11 cellular contexts compared by ENCODE assay signal in genomic region chr3:59406943-59407342, GRCh38.
DNase-seq lines count a peak whose midpoint lies in the region; ATAC-seq and TF ChIP-seq lines count a peak whose summit lies in the region.
"Had no signal": no experiment of that assay in that cellular context is flagged by ENCODE, and none has a peak within 500 bp of the region (broad histone marks: within the 10 kb centered on the region; RNA-seq: fewer than 3 reads in every experiment).

No MANE protein-coding gene starts in this region.

- no peak for DNase-seq in activated naive CD4-positive, alpha-beta T cell treated with anti-CD3 and anti-CD28 coated beads, Interleukin-2, amount 10 ng/mL, durations not matched to agents 7 days and 5 days
- DNase-seq in activated naive CD4-positive, alpha-beta T cell (lab: John Stamatoyannopoulos, UW), result no peak
- no peak for DNase-seq in SK-N-DZ (ENCODE audit: low spot score)
- DNase-seq in HCEC 1CT, result no peak
- no peak for DNase-seq in spleen
- no peak for DNase-seq in CD8-positive, alpha-beta T cell
- DNase-seq: NCI-H446 had no signal

- no peak overlapping the region for H3K27ac ChIP-seq in spleen
- H3K27ac ChIP-seq in CD8-positive, alpha-beta T cell (ENCODE audit: low read depth, low read length), result no peak overlapping the region
- H3K27ac ChIP-seq: gastroesophageal sphincter, skin epidermis had no signal

- H3K27me3 Mint-ChIP-seq in activated naive CD4-positive, alpha-beta T cell treated with anti-CD3 and anti-CD28 coated beads, Interleukin-2, amount 10 ng/mL, durations not matched to agents 7 days and 5 days, result peaks cover 4% of the 10 kb centered on the region
- H3K27me3 Mint-ChIP-seq in CD8-positive, alpha-beta T cell (ENCODE audit: low read depth), result no peaks in the 10 kb centered on the region

- POLR2A ChIA-PET in CD8-positive, alpha-beta T cell (lab: Charles Lee), result no interaction called here

- peaks cover 19% of the 10 kb centered on the region for H3K4me1 Mint-ChIP-seq in activated naive CD4-positive, alpha-beta T cell treated with anti-CD3 and anti-CD28 coated beads, Interleukin-2, amount 10 ng/mL, durations not matched to agents 7 days and 5 days
- H3K4me1 Mint-ChIP-seq in CD8-positive, alpha-beta T cell (ENCODE audit: low read depth), result peaks cover 23% of the 10 kb centered on the region

- peak overlapping the region; percentile 24 for H3K27ac Mint-ChIP-seq in activated naive CD4-positive, alpha-beta T cell treated with anti-CD3 and anti-CD28 coated beads, Interleukin-2, amount 10 ng/mL, durations not matched to agents 7 days and 5 days
- no peak overlapping the region for H3K27ac Mint-ChIP-seq in CD8-positive, alpha-beta T cell

- peaks cover 4% of the 10 kb centered on the region for H3K9me3 Mint-ChIP-seq in activated naive CD4-positive, alpha-beta T cell treated with anti-CD3 and anti-CD28 coated beads, Interleukin-2, amount 10 ng/mL, durations not matched to agents 7 days and 5 days
- H3K9me3 Mint-ChIP-seq in CD8-positive, alpha-beta T cell, result no peaks in the 10 kb centered on the region

- no peak overlapping the region for H3K4me3 ChIP-seq in spleen
- H3K4me3 ChIP-seq in CD8-positive, alpha-beta T cell (ENCODE audit: low read depth, low read length), result no peak overlapping the region
- H3K4me3 ChIP-seq: gastroesophageal sphincter, skin epidermis had no signal

- H3K36me3 ChIP-seq in spleen, result no peaks in the 10 kb centered on the region
- no peaks in the 10 kb centered on the region for H3K36me3 ChIP-seq in CD8-positive, alpha-beta T cell (ENCODE audit: insufficient read depth, low read length)
- H3K36me3 ChIP-seq: gastroesophageal sphincter had no signal

- intact Hi-C loops in spleen (cut with DNase I; ENCODE audit: low total_unique reads), result no loop called here
- intact Hi-C loops in CD8-positive, alpha-beta T cell (cut with DNase I, micrococcal nuclease), result no loop called here

- TF ChIP-seq POLR2A in spleen (IDR thresholded peaks at IDR 0.05), result no peak

- no peaks in the 10 kb centered on the region for H3K36me3 Mint-ChIP-seq in activated naive CD4-positive, alpha-beta T cell treated with anti-CD3 and anti-CD28 coated beads, Interleukin-2, amount 10 ng/mL, durations not matched to agents 7 days and 5 days
- H3K36me3 Mint-ChIP-seq in CD8-positive, alpha-beta T cell, result no peaks in the 10 kb centered on the region

- no peaks in the 10 kb centered on the region for H3K4me1 ChIP-seq in spleen
- H3K4me1 ChIP-seq in CD8-positive, alpha-beta T cell (ENCODE audit: insufficient read depth, low read length), result peaks cover 3% of the 10 kb centered on the region
- H3K4me1 ChIP-seq: gastroesophageal sphincter had no signal

- H3K9me3 ChIP-seq in spleen, result no peaks in the 10 kb centered on the region
- no peaks in the 10 kb centered on the region for H3K9me3 ChIP-seq in CD8-positive, alpha-beta T cell (ENCODE audit: low read length)
- H3K9me3 ChIP-seq: gastroesophageal sphincter had no signal

- no peak for TF ChIP-seq CTCF in spleen (IDR thresholded peaks at IDR 0.05 in 8 of 11, conservative IDR thresholded peaks at IDR 0.05 in 3 of 11)
- no peak for TF ChIP-seq CTCF in CD8-positive, alpha-beta T cell (IDR thresholded peaks at IDR 0.05)

- CTCF ChIA-PET in activated naive CD4-positive, alpha-beta T cell treated with anti-CD3 and anti-CD28 coated beads, Interleukin-2, amount 10 ng/mL, durations not matched to agents 7 days and 5 days (lab: Charles Lee), result interaction anchor here (1.0 kb wide), 1 partner anchor 11 kb away, joined by 3 read pairs; no protein-coding TSS in a partner anchor
- CTCF ChIA-PET in CD8-positive, alpha-beta T cell (lab: Charles Lee), result no interaction called here

- ATAC-seq in HG02588 (IDR thresholded peaks at IDR 0.05; ENCODE audit: unreplicated experiment) (peak; percentile 74), HG03442 (IDR thresholded peaks at IDR 0.05; ENCODE audit: unreplicated experiment) (peak; percentile 79)
- ATAC-seq in CD8-positive, alpha-beta T cell, result no peak
- ATAC-seq: gastroesophageal sphincter had no signal

- 40 to 64% (median 60%) methylated on average over 2 of the region's 2 CpGs for WGBS in spleen, 5 donors

- no peaks in the 10 kb centered on the region for H3K27me3 ChIP-seq in spleen (replicated peaks in 1 of 7)
- no peaks in the 10 kb centered on the region for H3K27me3 ChIP-seq in CD8-positive, alpha-beta T cell (ENCODE audit: insufficient read depth, low read length)
- H3K27me3 ChIP-seq: gastroesophageal sphincter had no signal

- H3K4me3 Mint-ChIP-seq in activated naive CD4-positive, alpha-beta T cell treated with anti-CD3 and anti-CD28 coated beads, Interleukin-2, amount 10 ng/mL, durations not matched to agents 7 days and 5 days, result no peak overlapping the region
- no peak overlapping the region for H3K4me3 Mint-ChIP-seq in CD8-positive, alpha-beta T cell
